ENCODE assay signal across 32 cellular contexts in the genomic region with DNA sequence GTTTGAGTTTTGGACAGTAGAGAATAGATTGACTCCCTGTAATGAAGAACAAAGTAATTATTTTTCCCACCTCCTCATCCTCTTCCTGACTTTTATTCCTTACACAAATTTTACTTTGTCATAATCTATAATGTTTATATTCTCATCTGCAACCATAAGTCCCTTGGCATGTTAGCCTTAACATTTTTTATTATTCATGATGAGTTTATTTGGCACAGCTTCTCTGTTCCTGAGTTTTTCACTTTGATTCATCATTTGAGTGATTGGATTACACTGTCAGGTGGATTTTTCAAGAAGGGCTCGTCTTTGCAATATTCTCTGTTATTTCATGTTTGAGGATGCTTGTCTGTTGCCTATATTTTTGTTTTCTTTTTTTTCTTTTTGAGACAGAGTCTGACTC. TPM values are rescaled to one million over a fixed set of nuclear protein-coding genes. Genes with fewer than 3 reads are reported as not detected.
"Had no signal": no experiment of that assay in that cellular context is flagged by ENCODE, and none has a peak within 500 bp of the region (broad histone marks: within the 10 kb centered on the region; RNA-seq: fewer than 3 reads in every experiment).

No MANE protein-coding gene starts in this region.

- ATAC-seq: left cardiac atrium; left lung; natural killer cell treated with Interleukin-12 subunit alpha and Interleukin-12 subunit beta and Interleukin-15 and Interleukin-18, amount 100 ng/mL, for 72 hours; sciatic nerve; upper lobe of right lung had no signal

- H3K4me1 Mint-ChIP-seq: endodermal cell, mesothelial cell of epicardium, neural crest cell had no signal

- H3K36me3 ChIP-seq: esophagus squamous epithelium, left lung, neutrophil, suprapubic skin, transverse colon, upper lobe of right lung, uterus had no signal

- H3K27me3 Mint-ChIP-seq: naive B cell; natural killer cell treated with Interleukin-12 subunit alpha and Interleukin-12 subunit beta and Interleukin-15 and Interleukin-18, amount 100 ng/mL, for 72 hours; progenitor cell of endocrine pancreas had no signal

- H3K27ac ChIP-seq: dorsolateral prefrontal cortex, esophagus squamous epithelium, left lung, neutrophil, parathyroid adenoma, suprapubic skin, transverse colon, upper lobe of right lung, uterus had no signal

- H3K9me3 Mint-ChIP-seq: endodermal cell, neural crest cell had no signal

- H3K27ac Mint-ChIP-seq: endodermal cell; mesothelial cell of epicardium; natural killer cell treated with Interleukin-12 subunit alpha and Interleukin-12 subunit beta and Interleukin-15 and Interleukin-18, amount 100 ng/mL, for 72 hours; progenitor cell of endocrine pancreas had no signal

- H3K27me3 ChIP-seq: dorsolateral prefrontal cortex, esophagus squamous epithelium, left lung, neutrophil, suprapubic skin, transverse colon, upper lobe of right lung, uterus had no signal

- H3K4me3 Mint-ChIP-seq: endodermal cell; mesothelial cell of epicardium; naive B cell; natural killer cell treated with Interleukin-12 subunit alpha and Interleukin-12 subunit beta and Interleukin-15 and Interleukin-18, amount 100 ng/mL, for 72 hours; neural crest cell had no signal

- H3K4me1 ChIP-seq: esophagus squamous epithelium, left lung, parathyroid adenoma, suprapubic skin, transverse colon, upper lobe of right lung, uterus had no signal

- DNase-seq: effector CD4-positive, alpha-beta T cell; endodermal cell; erythroblast; esophagus squamous epithelium; foreskin melanocyte; hypothalamus; left cardiac atrium; left lung; mesenchymal stem cell; mucosa of descending colon; naive B cell; stimulated activated CD4-positive, alpha-beta T cell treated with anti-CD3 and anti-CD28 coated beads, Interleukin-12 subunit alpha, Interleukin-12 subunit beta, amount 100 ng/mL, for 4 hours; stimulated activated CD4-positive, alpha-beta T cell treated with anti-CD3 and anti-CD28 coated beads, Interleukin-1b, Interleukin-23, amount 100 ng/mL, for 48 hours; stimulated activated CD4-positive, alpha-beta T cell treated with anti-CD3 and anti-CD28 coated beads, Interleukin-4, amount 100 ng/mL, for 1 hour; stimulated activated CD8-positive, alpha-beta memory T cell treated with anti-CD3 and anti-CD28 coated beads, Interleukin-4, amount 100 ng/mL, for 48 hours; stimulated activated naive CD4-positive, alpha-beta T cell treated with Interleukin-2 at 50 U/mL for 16 hours; transverse colon; upper lobe of right lung; uterus had no signal

- H3K4me3 ChIP-seq: dorsolateral prefrontal cortex, esophagus squamous epithelium, left lung, mucosa of descending colon, smooth muscle cell, suprapubic skin, transverse colon, upper lobe of right lung, uterus had no signal

- H3K9me3 ChIP-seq: esophagus squamous epithelium, mucosa of descending colon, neutrophil, suprapubic skin, transverse colon, upper lobe of right lung, uterus had no signal

- H3K36me3 Mint-ChIP-seq: mesothelial cell of epicardium had no signal

- FAIRE-seq: colon, islet of Langerhans had no signal

RNA-seq across cellular contexts. Expression of gene TNFRSF8, which starts 35.7 kb away (rescaled TPM):
- total RNA-seq: lung microvascular endothelial cell, neural crest cell, progenitor cell of endocrine pancreas had no signal
